In the genomic region with DNA sequence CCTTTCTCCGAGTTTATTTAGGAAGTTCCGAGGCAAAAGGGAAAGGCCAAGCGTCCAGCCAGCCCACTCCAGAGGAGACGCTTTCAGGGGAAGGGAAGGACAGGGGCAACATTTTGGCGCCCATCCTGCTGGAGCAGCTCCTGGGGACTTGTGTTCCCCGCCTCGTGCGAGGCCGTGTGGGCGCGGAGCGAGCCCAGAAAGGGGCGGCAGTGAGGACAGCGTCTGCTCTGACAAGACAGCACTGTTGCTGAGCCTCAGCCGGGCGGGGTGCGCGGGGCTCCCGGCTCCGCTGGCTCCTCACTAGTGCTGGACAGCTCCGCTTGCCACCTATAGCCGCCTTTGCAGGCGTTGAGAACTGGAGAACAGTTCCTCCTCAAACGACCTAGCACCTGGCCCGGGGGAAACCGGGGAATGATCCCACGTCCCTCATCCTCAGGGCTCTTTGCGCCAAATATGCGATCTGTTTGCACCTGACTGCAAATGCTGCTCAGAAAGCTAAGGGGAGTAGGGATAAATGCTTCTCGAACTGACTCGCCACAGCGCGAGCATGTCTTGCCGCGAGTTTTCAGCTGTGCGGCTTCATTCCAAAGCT, we compare ENCODE assay signal across 8 cellular contexts. TPM values are rescaled to one million over a fixed set of nuclear protein-coding genes. Genes with fewer than 3 reads are reported as not detected.
A peak's percentile ranks its signal among the peaks of the same experiment; 100 is the strongest.
DNase-seq lines count a peak whose midpoint lies in the region; ATAC-seq and TF ChIP-seq lines count a peak whose summit lies in the region.

No MANE protein-coding gene starts in this region.

- H3K9me3 ChIP-seq in DND-41 (ENCODE audit: insufficient read depth, low read length, severe bottlenecking) (no peaks in the 10 kb centered on the region), IMR-90 (ENCODE audit: control insufficient read depth, insufficient read depth, low read length) (no peaks in the 10 kb centered on the region), osteoblast (ENCODE audit: low read depth, low read length) (no peaks in the 10 kb centered on the region)

- H2AFZ ChIP-seq in DND-41 (ENCODE audit: low read depth, low read length): no peak overlapping the region
- H2AFZ ChIP-seq in IMR-90 (replicated peaks; ENCODE audit: low read length, poor library complexity): peak overlapping the region; percentile 77
- no peak overlapping the region for H2AFZ ChIP-seq in osteoblast (ENCODE audit: low read length)

- no peak overlapping the region for H2BK120ac ChIP-seq in IMR-90 (ENCODE audit: low read depth, low read length)

- no peak overlapping the region for H3K4ac ChIP-seq in IMR-90 (ENCODE audit: low read depth, low read length)

- H4K5ac ChIP-seq in IMR-90 (ENCODE audit: low read depth, low read length): no peak overlapping the region

- H3K9ac ChIP-seq in DND-41 (ENCODE audit: low read depth, low read length): no peak overlapping the region
- no peak overlapping the region for H3K9ac ChIP-seq in IMR-90 (ENCODE audit: low read depth, low read length)

- no peak overlapping the region for H2BK20ac ChIP-seq in IMR-90 (ENCODE audit: low read depth, low read length)

- intact Hi-C loops in IMR-90 (cut with micrococcal nuclease): loop anchor here (5.0 kb wide), 3 partner anchors 297 to 862 kb away; no protein-coding TSS in a partner anchor
- intact Hi-C loops in Right ventricle myocardium inferior (cut with DNase I): no loop called here

- H4K91ac ChIP-seq in IMR-90 (ENCODE audit: insufficient read depth, low read depth, low read length): no peak overlapping the region

- H3K14ac ChIP-seq in IMR-90 (replicated peaks; ENCODE audit: low read depth, low read length): no peak overlapping the region

- peaks cover 3% of the 10 kb centered on the region for H3K4me1 Mint-ChIP-seq in activated naive CD8-positive, alpha-beta T cell treated with anti-CD3 and anti-CD28 coated beads, Interleukin-2, amount 50 U/mL, for 24 hours

- no peak overlapping the region for H2BK5ac ChIP-seq in IMR-90 (ENCODE audit: low read depth, low read length, poor library complexity, severe bottlenecking)

- H3K27ac ChIP-seq in DND-41 (ENCODE audit: low read length) (no peak overlapping the region), IMR-90 (ENCODE audit: insufficient read depth, low read length) (no peak overlapping the region), osteoblast (ENCODE audit: low read depth, low read length) (no peak overlapping the region)

- no peaks in the 10 kb centered on the region for H3K79me2 ChIP-seq in DND-41 (ENCODE audit: insufficient read depth, low read length)
- H3K79me2 ChIP-seq in osteoblast (ENCODE audit: insufficient read depth, low read length): no peaks in the 10 kb centered on the region

- DNase-seq in DND-41: no peak
- DNase-seq in IMR-90: peak; percentile 61
- peak; percentile 2 for DNase-seq in activated naive CD8-positive, alpha-beta T cell treated with anti-CD3 and anti-CD28 coated beads, Interleukin-2, amount 50 U/mL, for 24 hours
- DNase-seq in Right ventricle myocardium inferior (ENCODE audit: missing footprints): peak; percentile 60
- DNase-seq in osteoblast (ENCODE audit: insufficient read length, low spot score, missing footprints): peak; percentile 97
- DNase-seq in LoVo (ENCODE audit: low spot score): no peak
- no peak for DNase-seq in SKM-1 treated with dmso at 0.1 percent for 144 hours (lab: John Stamatoyannopoulos, UW; ENCODE audit: unreplicated experiment)
- no peak for DNase-seq in NCI-H1436 (lab: John Stamatoyannopoulos, UW)

- H3K27me3 Mint-ChIP-seq in activated naive CD8-positive, alpha-beta T cell treated with anti-CD3 and anti-CD28 coated beads, Interleukin-2, amount 50 U/mL, for 24 hours: peaks cover 34% of the 10 kb centered on the region

- H3K36me3 Mint-ChIP-seq in activated naive CD8-positive, alpha-beta T cell treated with anti-CD3 and anti-CD28 coated beads, Interleukin-2, amount 50 U/mL, for 24 hours (ENCODE audit: low read depth): no peaks in the 10 kb centered on the region

- H4K8ac ChIP-seq in IMR-90 (ENCODE audit: low read depth in 2 of 2, low read length in 2 of 2): no peak overlapping the region

- H3K4me3 ChIP-seq in DND-41 (ENCODE audit: low read depth in 1 of 2, low read length in 2 of 2) (no peak overlapping the region), IMR-90 (ENCODE audit: insufficient read depth, low read depth, low read length) (peak overlapping the region; percentile 21; the same call in 1 of the 2 replicates), osteoblast (ENCODE audit: insufficient read depth, low read length) (peak overlapping the region; percentile 19)

- H3K4me2 ChIP-seq in DND-41 (ENCODE audit: insufficient read depth, low read length): no peak overlapping the region
- H3K4me2 ChIP-seq in IMR-90 (ENCODE audit: low read depth, low read length): peak overlapping the region; percentile 93
- peak overlapping the region; percentile 51 for H3K4me2 ChIP-seq in osteoblast (ENCODE audit: insufficient read depth, low read length)

- H3K23ac ChIP-seq in IMR-90 (ENCODE audit: low read depth, low read length): no peak overlapping the region

- TF ChIP-seq POLR2A in IMR-90 (IDR thresholded peaks at IDR 0.05; ENCODE audit: low read depth, low read length): no peak

- H3K9me3 Mint-ChIP-seq in activated naive CD8-positive, alpha-beta T cell treated with anti-CD3 and anti-CD28 coated beads, Interleukin-2, amount 50 U/mL, for 24 hours: no peaks in the 10 kb centered on the region

- H3K27me3 ChIP-seq in DND-41 (ENCODE audit: insufficient read depth, low read length, poor library complexity) (no peaks in the 10 kb centered on the region), IMR-90 (ENCODE audit: control insufficient read depth, insufficient read depth, low read length) (peaks cover 23% of the 10 kb centered on the region), osteoblast (ENCODE audit: insufficient read depth, low read length) (peaks cover 42% of the 10 kb centered on the region)

- H4K20me1 ChIP-seq in DND-41 (ENCODE audit: insufficient read depth, low read length) (no peaks in the 10 kb centered on the region), IMR-90 (ENCODE audit: insufficient read depth, low read length) (no peaks in the 10 kb centered on the region), osteoblast (ENCODE audit: insufficient read depth, low read length) (no peaks in the 10 kb centered on the region)

- CTCF ChIA-PET in IMR-90 (lab: Yijun Ruan, JAX): no interaction called here

- H3K36me3 ChIP-seq in DND-41 (ENCODE audit: insufficient read depth, low read length) (no peaks in the 10 kb centered on the region), IMR-90 (ENCODE audit: control insufficient read depth, insufficient read depth, low read length) (no peaks in the 10 kb centered on the region), osteoblast (ENCODE audit: insufficient read depth, low read length) (no peaks in the 10 kb centered on the region)

- ATAC-seq in DND-41 (ENCODE audit: insufficient read depth, low read depth) (0 out of 3 replicates have a peak, but pooled peaks have one; percentile 17), IMR-90 (ENCODE audit: low read depth) (peak; percentile 92), Right ventricle myocardium inferior (peak; percentile 76)
- ATAC-seq in activated naive CD8-positive, alpha-beta T cell treated with anti-CD3 and anti-CD28 coated beads, Interleukin-2, amount 50 U/mL, for 24 hours: peak; percentile 41

- H3K4me1 ChIP-seq in DND-41 (ENCODE audit: insufficient read depth, low read length) (no peaks in the 10 kb centered on the region), IMR-90 (ENCODE audit: control insufficient read depth, insufficient read depth, low read length) (no peaks in the 10 kb centered on the region), osteoblast (ENCODE audit: insufficient read depth, low read length) (no peaks in the 10 kb centered on the region)

- in situ Hi-C loops in IMR-90 (cut with MboI; ENCODE audit: low sequenced_read_pairs): no loop called here

- no peaks in the 10 kb centered on the region for H3K79me1 ChIP-seq in IMR-90 (ENCODE audit: low read depth in 1 of 2, low read length in 2 of 2)

- dilution Hi-C loops in IMR-90 (cut with HindIII; ENCODE audit: low sequenced_read_pairs, unreplicated experiment): no loop called here

- no peaks in the 10 kb centered on the region for H3K9me1 ChIP-seq in IMR-90 (ENCODE audit: insufficient read depth, low read length)

- BruUV-seq in IMR-90 (replicated peaks; lab: Mats Ljungman, UMichigan): no TSS peak

- whole genome bisulfite sequencing in IMR-90 (ENCODE audit: extremely low coverage in 2 of 2, insufficient read length in 1 of 2), 2 experiments: 1% methylated on average over 17 of the region's 36 CpGs; no CpG with 5 or more reads in 1 of the 2 experiments

- no peak overlapping the region for H2AK5ac ChIP-seq in IMR-90 (ENCODE audit: low read depth, low read length)

- H3K4me3 Mint-ChIP-seq in activated naive CD8-positive, alpha-beta T cell treated with anti-CD3 and anti-CD28 coated beads, Interleukin-2, amount 50 U/mL, for 24 hours: no peak overlapping the region

- H3K18ac ChIP-seq in IMR-90 (ENCODE audit: low read depth, low read length): no peak overlapping the region

- POLR2A ChIA-PET in IMR-90 (lab: Charles Lee; ENCODE audit: unreplicated experiment): no interaction called here

- no peak overlapping the region for H2AK9ac ChIP-seq in IMR-90 (replicated peaks; ENCODE audit: low read depth, low read length, poor library complexity)

- H2BK15ac ChIP-seq in IMR-90 (ENCODE audit: low read depth, low read length): no peak overlapping the region

- no peak overlapping the region for H3K27ac Mint-ChIP-seq in activated naive CD8-positive, alpha-beta T cell treated with anti-CD3 and anti-CD28 coated beads, Interleukin-2, amount 50 U/mL, for 24 hours

- TF ChIP-seq RAD21 in IMR-90 (IDR thresholded peaks at IDR 0.05; ENCODE audit: low read length): no peak

- TF ChIP-seq CTCF in DND-41 (IDR thresholded peaks at IDR 0.05; ENCODE audit: borderline replicate concordance, extremely low read depth, low read length, poor library complexity, severe bottlenecking): no peak
- TF ChIP-seq CTCF in IMR-90 (conservative IDR thresholded peaks at IDR 0.05; ENCODE audit: low read depth, low read length): no peak
- no peak for TF ChIP-seq CTCF in osteoblast (IDR thresholded peaks at IDR 0.05; ENCODE audit: extremely low read depth, low read depth, low read length)

- H3K56ac ChIP-seq in IMR-90 (ENCODE audit: extremely low read depth, insufficient read depth, low read length): no peak overlapping the region

TF ChIP-seq in IMR-90, 13 proteins besides CTCF, POLR2A, EP300 and RAD21 (continues in another document):
- TF ChIP-seq RFX5 (IDR thresholded peaks at IDR 0.05; ENCODE audit: low read depth, low read length) (no peak), FOS (IDR thresholded peaks at IDR 0.05; ENCODE audit: low read depth, low read length) (no peak), CEBPB (IDR thresholded peaks at IDR 0.05; ENCODE audit: low read depth, low read length) (no peak), SMC3 (IDR thresholded peaks at IDR 0.05; ENCODE audit: low read depth, low read length) (no peak), NFE2L2 (IDR thresholded peaks at IDR 0.05; ENCODE audit: low read depth, low read length) (no peak), MAFK (IDR thresholded peaks at IDR 0.05; ENCODE audit: low read depth, low read length) (no peak)

RNA-seq across cellular contexts. Expression of a gene that starts 0.7 kb away (rescaled TPM):
- total RNA-seq in IMR-90 (2012; rRNA removed) (under 0.01 TPM in 2 replicates), Right ventricle myocardium inferior (12.4 TPM), osteoblast (under 0.01 and 0.29 TPM in 2 replicates)
- 0.03 TPM in 1 of 2 replicates, not detected in the other for polyA plus RNA-seq in IMR-90 (2012; rRNA removed)
- polyA plus RNA-seq in IMR-90 (2012; cell fraction: cytosol; rRNA removed): not detected in 2 replicates
- polyA plus RNA-seq in IMR-90 (2012; cell fraction: nucleus; rRNA removed; ENCODE audit: low replicate concordance): 0.02 TPM in 1 of 2 replicates, not detected in the other

Comparison
In these comparisons a context has a peak if more than half of its experiments do, and no peak if none do; other contexts are left out.
1. ATAC-seq: peak in every context shown above with its lines; median percentile 92 in IMR-90; 76 in Right ventricle myocardium inferior; 41 in activated naive CD8-positive, alpha-beta T cell treated with anti-CD3 and anti-CD28 coated beads, Interleukin-2, amount 50 U/mL, for 24 hours; 17 in DND-41.
2. DNase-seq: peak in IMR-90 (single experiment), activated naive CD8-positive, alpha-beta T cell treated with anti-CD3 and anti-CD28 coated beads, Interleukin-2, amount 50 U/mL, for 24 hours (single experiment), Right ventricle myocardium inferior (single experiment) and osteoblast (single experiment); none in DND-41 (single experiment), LoVo (single experiment), SKM-1 treated with dmso at 0.1 percent for 144 hours (single experiment) and NCI-H1436 (single experiment).
3. H3K4me3 ChIP-seq: peak in IMR-90 (single experiment) and osteoblast (single experiment); none in DND-41 (0 of 2).
4. RNA of a gene that starts 0.7 kb away (total RNA-seq): 12.4 TPM in Right ventricle myocardium inferior (single experiment); under 0.01 TPM in IMR-90 and under 0.01 to 0.29 TPM in osteoblast; every median in the first group is over 10 times any median in the second.